ENCODE assay signal across 1 cellular context in the genomic region with DNA sequence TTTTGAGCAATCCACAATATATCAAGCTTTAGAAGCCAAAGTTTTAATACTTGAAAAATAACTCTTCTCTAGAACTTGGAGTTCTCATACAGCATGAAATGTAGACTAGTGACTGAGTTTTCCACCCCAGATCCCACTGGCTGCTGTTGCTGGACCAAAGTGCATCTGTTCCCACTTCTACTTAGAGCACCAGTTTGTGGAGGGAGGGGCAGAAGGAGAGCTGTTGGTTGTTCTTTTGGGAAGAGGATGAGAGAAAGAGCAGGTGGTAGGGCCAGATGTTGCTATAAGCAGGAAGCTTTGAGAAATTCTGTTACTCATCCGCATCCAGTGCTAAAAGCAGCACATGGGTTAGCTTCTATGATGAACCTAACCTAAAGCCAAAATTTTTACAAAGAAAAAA.
TF ChIP-seq lines count a peak whose summit lies in the region.

No MANE protein-coding gene starts in this region.

TF ChIP-seq in H1, 55 proteins besides CTCF, POLR2A, EP300 and RAD21 (continued from another document):
- TF ChIP-seq, protein P1, sequence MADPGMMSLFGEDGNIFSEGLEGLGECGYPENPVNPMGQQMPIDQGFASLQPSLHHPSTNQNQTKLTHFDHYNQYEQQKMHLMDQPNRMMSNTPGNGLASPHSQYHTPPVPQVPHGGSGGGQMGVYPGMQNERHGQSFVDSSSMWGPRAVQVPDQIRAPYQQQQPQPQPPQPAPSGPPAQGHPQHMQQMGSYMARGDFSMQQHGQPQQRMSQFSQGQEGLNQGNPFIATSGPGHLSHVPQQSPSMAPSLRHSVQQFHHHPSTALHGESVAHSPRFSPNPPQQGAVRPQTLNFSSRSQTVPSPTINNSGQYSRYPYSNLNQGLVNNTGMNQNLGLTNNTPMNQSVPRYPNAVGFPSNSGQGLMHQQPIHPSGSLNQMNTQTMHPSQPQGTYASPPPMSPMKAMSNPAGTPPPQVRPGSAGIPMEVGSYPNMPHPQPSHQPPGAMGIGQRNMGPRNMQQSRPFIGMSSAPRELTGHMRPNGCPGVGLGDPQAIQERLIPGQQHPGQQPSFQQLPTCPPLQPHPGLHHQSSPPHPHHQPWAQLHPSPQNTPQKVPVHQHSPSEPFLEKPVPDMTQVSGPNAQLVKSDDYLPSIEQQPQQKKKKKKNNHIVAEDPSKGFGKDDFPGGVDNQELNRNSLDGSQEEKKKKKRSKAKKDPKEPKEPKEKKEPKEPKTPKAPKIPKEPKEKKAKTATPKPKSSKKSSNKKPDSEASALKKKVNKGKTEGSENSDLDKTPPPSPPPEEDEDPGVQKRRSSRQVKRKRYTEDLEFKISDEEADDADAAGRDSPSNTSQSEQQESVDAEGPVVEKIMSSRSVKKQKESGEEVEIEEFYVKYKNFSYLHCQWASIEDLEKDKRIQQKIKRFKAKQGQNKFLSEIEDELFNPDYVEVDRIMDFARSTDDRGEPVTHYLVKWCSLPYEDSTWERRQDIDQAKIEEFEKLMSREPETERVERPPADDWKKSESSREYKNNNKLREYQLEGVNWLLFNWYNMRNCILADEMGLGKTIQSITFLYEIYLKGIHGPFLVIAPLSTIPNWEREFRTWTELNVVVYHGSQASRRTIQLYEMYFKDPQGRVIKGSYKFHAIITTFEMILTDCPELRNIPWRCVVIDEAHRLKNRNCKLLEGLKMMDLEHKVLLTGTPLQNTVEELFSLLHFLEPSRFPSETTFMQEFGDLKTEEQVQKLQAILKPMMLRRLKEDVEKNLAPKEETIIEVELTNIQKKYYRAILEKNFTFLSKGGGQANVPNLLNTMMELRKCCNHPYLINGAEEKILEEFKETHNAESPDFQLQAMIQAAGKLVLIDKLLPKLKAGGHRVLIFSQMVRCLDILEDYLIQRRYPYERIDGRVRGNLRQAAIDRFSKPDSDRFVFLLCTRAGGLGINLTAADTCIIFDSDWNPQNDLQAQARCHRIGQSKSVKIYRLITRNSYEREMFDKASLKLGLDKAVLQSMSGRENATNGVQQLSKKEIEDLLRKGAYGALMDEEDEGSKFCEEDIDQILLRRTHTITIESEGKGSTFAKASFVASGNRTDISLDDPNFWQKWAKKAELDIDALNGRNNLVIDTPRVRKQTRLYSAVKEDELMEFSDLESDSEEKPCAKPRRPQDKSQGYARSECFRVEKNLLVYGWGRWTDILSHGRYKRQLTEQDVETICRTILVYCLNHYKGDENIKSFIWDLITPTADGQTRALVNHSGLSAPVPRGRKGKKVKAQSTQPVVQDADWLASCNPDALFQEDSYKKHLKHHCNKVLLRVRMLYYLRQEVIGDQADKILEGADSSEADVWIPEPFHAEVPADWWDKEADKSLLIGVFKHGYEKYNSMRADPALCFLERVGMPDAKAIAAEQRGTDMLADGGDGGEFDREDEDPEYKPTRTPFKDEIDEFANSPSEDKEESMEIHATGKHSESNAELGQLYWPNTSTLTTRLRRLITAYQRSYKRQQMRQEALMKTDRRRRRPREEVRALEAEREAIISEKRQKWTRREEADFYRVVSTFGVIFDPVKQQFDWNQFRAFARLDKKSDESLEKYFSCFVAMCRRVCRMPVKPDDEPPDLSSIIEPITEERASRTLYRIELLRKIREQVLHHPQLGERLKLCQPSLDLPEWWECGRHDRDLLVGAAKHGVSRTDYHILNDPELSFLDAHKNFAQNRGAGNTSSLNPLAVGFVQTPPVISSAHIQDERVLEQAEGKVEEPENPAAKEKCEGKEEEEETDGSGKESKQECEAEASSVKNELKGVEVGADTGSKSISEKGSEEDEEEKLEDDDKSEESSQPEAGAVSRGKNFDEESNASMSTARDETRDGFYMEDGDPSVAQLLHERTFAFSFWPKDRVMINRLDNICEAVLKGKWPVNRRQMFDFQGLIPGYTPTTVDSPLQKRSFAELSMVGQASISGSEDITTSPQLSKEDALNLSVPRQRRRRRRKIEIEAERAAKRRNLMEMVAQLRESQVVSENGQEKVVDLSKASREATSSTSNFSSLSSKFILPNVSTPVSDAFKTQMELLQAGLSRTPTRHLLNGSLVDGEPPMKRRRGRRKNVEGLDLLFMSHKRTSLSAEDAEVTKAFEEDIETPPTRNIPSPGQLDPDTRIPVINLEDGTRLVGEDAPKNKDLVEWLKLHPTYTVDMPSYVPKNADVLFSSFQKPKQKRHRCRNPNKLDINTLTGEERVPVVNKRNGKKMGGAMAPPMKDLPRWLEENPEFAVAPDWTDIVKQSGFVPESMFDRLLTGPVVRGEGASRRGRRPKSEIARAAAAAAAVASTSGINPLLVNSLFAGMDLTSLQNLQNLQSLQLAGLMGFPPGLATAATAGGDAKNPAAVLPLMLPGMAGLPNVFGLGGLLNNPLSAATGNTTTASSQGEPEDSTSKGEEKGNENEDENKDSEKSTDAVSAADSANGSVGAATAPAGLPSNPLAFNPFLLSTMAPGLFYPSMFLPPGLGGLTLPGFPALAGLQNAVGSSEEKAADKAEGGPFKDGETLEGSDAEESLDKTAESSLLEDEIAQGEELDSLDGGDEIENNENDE (IDR thresholded peaks at IDR 0.05; ENCODE audit: insufficient replicate concordance, low read length), result no peak
- TF ChIP-seq SP4 (IDR thresholded peaks at IDR 0.05; ENCODE audit: low read length) (no peak), FOSL1 (IDR thresholded peaks at IDR 0.05; ENCODE audit: insufficient read depth, low read depth, low read length) (no peak), CHD1 (IDR thresholded peaks at IDR 0.05; ENCODE audit: low read depth, low read length) (no peak), SRF (IDR thresholded peaks at IDR 0.05; ENCODE audit: low read depth, low read length) (no peak), TBP (IDR thresholded peaks at IDR 0.05; ENCODE audit: low read depth, low read length) (no peak), EZH2 (IDR thresholded peaks at IDR 0.05; ENCODE audit: low read depth, low read length, severe bottlenecking) (no peak)
